ENCODE assay signal across 20 cellular contexts in the genomic region with DNA sequence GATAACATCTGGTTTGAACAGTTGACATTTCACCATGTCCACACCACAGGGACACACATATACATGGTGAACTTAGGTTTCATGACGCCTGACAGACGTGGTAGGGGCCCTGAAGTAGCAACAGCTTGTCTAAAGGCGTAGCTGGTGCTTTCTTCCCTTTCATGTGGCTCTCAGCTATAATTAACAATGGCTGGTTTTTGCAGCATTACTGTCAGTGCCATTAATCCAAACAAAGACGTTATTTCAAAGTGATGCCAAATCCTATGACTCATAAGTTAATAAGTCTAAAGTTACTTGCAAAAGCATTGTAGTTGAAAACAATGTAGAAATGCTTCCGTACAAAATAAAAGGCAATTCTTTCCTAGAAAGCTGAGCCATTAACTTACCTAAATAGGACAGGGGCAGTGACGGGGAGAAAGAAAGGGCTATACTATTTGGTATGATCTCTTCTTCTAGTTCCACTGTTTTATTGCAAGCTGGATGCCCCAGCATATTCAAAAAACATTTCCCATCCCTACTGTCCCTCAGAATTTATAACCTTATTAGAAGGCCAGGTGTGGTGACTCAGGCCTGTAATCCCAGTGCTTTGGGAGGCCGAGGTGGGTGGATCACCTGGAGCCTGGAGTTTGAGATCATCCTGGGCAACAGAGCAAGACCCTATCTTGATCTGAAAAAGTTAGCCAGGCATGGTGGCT.
DNase-seq lines count a peak whose midpoint lies in the region; ATAC-seq, FAIRE-seq and TF ChIP-seq lines count a peak whose summit lies in the region.
"Had no signal": no experiment of that assay in that cellular context is flagged by ENCODE, and none has a peak within 500 bp of the region (broad histone marks: within the 10 kb centered on the region; RNA-seq: fewer than 3 reads in every experiment).

No MANE protein-coding gene starts in this region.

- no peak for FAIRE-seq in pancreas (lab: Jason Lieb, UNC)
- FAIRE-seq: K562 had no signal

- H3K79me1 ChIP-seq in mesendoderm (ENCODE audit: low read length) = no peaks in the 10 kb centered on the region

- H3K79me2 ChIP-seq in mesendoderm (ENCODE audit: control insufficient read depth, insufficient read depth, low read length) = no peaks in the 10 kb centered on the region

- no peak overlapping the region for H3K4me2 ChIP-seq in mesendoderm (ENCODE audit: low read length)

- H3K23ac ChIP-seq in mesendoderm (ENCODE audit: low read length) = no peak overlapping the region

- no peak overlapping the region for H3K4ac ChIP-seq in mesendoderm (ENCODE audit: low read depth, low read length)

- 50 to 59% methylated on average over 7 of the region's 7 CpGs for WGBS in pancreas, 2 donors
- WGBS in mesendoderm (ENCODE audit: extremely low coverage, insufficient coverage, low lambda C conversion rate) = no CpG with 5 or more reads among the region's 7 CpGs

- H3K27me3 ChIP-seq in pancreas = no peaks in the 10 kb centered on the region
- no peaks in the 10 kb centered on the region for H3K27me3 ChIP-seq in mesendoderm (ENCODE audit: insufficient read depth, low read length, poor library complexity)
- H3K27me3 ChIP-seq: heart left ventricle, sigmoid colon had no signal

- H3K9ac ChIP-seq in mesendoderm (ENCODE audit: low read length) = no peak overlapping the region

- ATAC-seq in pancreas (peak; percentile 13 to 73 (median 38)), GM18870 (IDR thresholded peaks at IDR 0.05; ENCODE audit: unreplicated experiment) (no peak)
- ATAC-seq: heart left ventricle, K562, left colon, Panc1, T-helper 17 cell had no signal

- H4K8ac ChIP-seq in mesendoderm (ENCODE audit: low read depth, low read length) = no peak overlapping the region

- intact Hi-C loops in pancreas (cut with DNase I) = no loop called here

- no peak overlapping the region for H2AK5ac ChIP-seq in mesendoderm (ENCODE audit: low read length)

- TF ChIP-seq CTCF in epithelial cell of esophagus (IDR thresholded peaks at IDR 0.05; ENCODE audit: insufficient read depth, low read depth, low read length, missing control alignments) (no peak), pancreas (IDR thresholded peaks at IDR 0.05) (no peak)

- DNase-seq in Daoy (ENCODE audit: low read depth) (peak; percentile 5), epithelial cell of esophagus (ENCODE audit: low read depth) (peak; percentile 27), pancreas (no peak), SKM-1 treated with dmso at 0.1 percent for 144 hours (lab: John Stamatoyannopoulos, UW; ENCODE audit: unreplicated experiment) (no peak), mesendoderm (no peak)
- peak; percentile 1 for DNase-seq in Jurkat, Clone E6-1 (ENCODE audit: low read depth, low spot score)
- DNase-seq in activated CD4-positive, alpha-beta T cell treated with anti-CD3 and anti-CD28 coated beads, Interleukin-2, amount 50 U/mL, for 1 hour = no peak
- DNase-seq: activated T-cell treated with anti-CD3 and anti-CD28 coated beads, Interleukin-2, amount 50 U/mL, for 1 hour; amniotic stem cell; dorsolateral prefrontal cortex; heart left ventricle; left colon; NCI-H1694 treated with DMSO at 0.1 percent for 48 hours; NCI-H510A treated with DMSO at 0.1 percent for 48 hours; sigmoid colon; stimulated activated naive CD4-positive, alpha-beta T cell treated with Interleukin-2 at 50 U/mL for 16 hours; T-helper 17 cell had no signal

- no peaks in the 10 kb centered on the region for H3K36me3 ChIP-seq in pancreas
- no peaks in the 10 kb centered on the region for H3K36me3 ChIP-seq in mesendoderm (ENCODE audit: control insufficient read depth, insufficient read depth, low read length)
- H3K36me3 ChIP-seq: heart left ventricle, sigmoid colon had no signal

- H3K27ac ChIP-seq in pancreas (no peak overlapping the region), mesendoderm (ENCODE audit: low read depth, low read length) (no peak overlapping the region)
- H3K27ac ChIP-seq: dorsolateral prefrontal cortex, heart left ventricle had no signal

- no peak overlapping the region for H3K18ac ChIP-seq in mesendoderm (ENCODE audit: low read length)

- H2BK15ac ChIP-seq in mesendoderm (replicated peaks; ENCODE audit: low read depth) = no peak overlapping the region

- H3K9me3 ChIP-seq in pancreas = no peaks in the 10 kb centered on the region
- H3K9me3 ChIP-seq: sigmoid colon had no signal

- H3K4me1 ChIP-seq in pancreas (no peaks in the 10 kb centered on the region), mesendoderm (ENCODE audit: control insufficient read depth, low read depth, low read length) (no peaks in the 10 kb centered on the region)
- H3K4me1 ChIP-seq: heart left ventricle had no signal

- H3K4me3 ChIP-seq in Jurkat, Clone E6-1 (ENCODE audit: low read length) = no peak overlapping the region
- H3K4me3 ChIP-seq in epithelial cell of esophagus (ENCODE audit: low read length) (no peak overlapping the region), pancreas (no peak overlapping the region), mesendoderm (ENCODE audit: low read length) (no peak overlapping the region)
- H3K4me3 ChIP-seq: dorsolateral prefrontal cortex, heart left ventricle, K562, sigmoid colon had no signal

- H2BK5ac ChIP-seq in mesendoderm (ENCODE audit: low read length) = no peak overlapping the region

- H3K56ac ChIP-seq in mesendoderm (ENCODE audit: low read length) = no peak overlapping the region

- no peak overlapping the region for H4K5ac ChIP-seq in mesendoderm (ENCODE audit: low read length)

- no peak overlapping the region for H2BK120ac ChIP-seq in mesendoderm (ENCODE audit: low read depth, low read length)

Comparison
In these comparisons a context has a peak if more than half of its experiments do, and no peak if none do; other contexts are left out.
1. DNase-seq: peak in Daoy (single experiment), Jurkat, Clone E6-1 (single experiment) and epithelial cell of esophagus (single experiment); none in pancreas (0 of 6), SKM-1 treated with dmso at 0.1 percent for 144 hours (single experiment), mesendoderm (single experiment) and activated CD4-positive, alpha-beta T cell treated with anti-CD3 and anti-CD28 coated beads, Interleukin-2, amount 50 U/mL, for 1 hour (single experiment).